8 cellular contexts compared by ENCODE assay signal in the genomic region with DNA sequence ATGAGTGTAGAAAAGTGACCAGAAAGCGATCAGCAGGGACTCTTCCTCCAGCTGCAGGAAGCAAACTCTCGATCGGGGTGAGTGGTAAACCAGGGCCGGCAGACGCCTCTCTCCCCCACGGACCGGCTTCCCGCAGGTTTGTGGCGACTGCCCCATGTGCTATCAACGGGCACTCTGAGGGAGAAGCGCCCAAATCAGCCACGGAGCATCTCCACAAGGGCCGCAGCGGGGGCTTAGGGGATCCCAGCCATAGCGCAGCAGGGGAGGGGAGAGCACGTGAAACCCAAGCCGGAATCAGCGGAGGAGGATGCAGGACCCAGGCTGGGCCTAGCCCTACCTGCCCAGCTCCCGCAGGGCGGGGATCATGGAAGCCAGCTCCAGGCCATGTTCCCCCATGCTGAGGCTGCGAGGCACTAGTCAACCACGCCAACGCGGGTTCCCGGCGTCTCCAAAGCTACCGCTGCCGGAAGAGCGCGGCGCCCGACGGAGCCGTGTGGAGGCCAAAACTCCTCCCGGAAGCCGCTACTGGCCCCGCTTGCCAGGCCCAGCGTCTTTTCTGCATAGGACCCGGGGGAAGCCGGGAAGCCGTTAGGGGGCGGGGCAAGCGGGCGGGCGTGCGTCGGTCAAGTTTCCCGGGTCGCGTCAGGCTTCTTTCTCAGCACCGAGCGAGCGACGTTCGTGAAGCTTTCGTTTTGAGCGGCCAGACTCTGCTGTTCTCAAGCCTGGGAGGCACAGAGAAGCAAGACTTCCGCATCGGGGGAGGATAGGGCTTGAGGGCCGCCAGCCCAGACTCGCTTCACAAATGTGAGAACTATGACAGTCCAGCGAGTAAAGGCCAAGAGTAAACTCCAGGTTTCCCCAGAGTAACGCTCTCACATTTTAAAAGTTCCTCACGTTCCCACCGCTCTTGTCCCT. TPM values are rescaled to one million over a fixed set of nuclear protein-coding genes. Genes with fewer than 3 reads are reported as not detected.
DNase-seq lines count a peak whose midpoint lies in the region; ATAC-seq, FAIRE-seq and TF ChIP-seq lines count a peak whose summit lies in the region.

TSS of gene ATR (minus strand) at position 425 of the 915 bp plus-strand sequence. CDS start at position 396, 29 bp downstream.

- peak within 1 kb of the TSS; percentile 83 for H3K9ac ChIP-seq in endothelial cell of umbilical vein (replicated peaks; ENCODE audit: extremely low read depth, insufficient read depth, low read length)

- FAIRE-seq in D721Med (lab: Jason Lieb, UNC), result no peak
- peak; percentile 88 for FAIRE-seq in endothelial cell of umbilical vein (lab: Jason Lieb, UNC)

- POLR2A ChIA-PET in OCI-LY7 (lab: Charles Lee), result interaction anchor here (0.5 to 4.2 kb wide), 14 partner anchors 9 to 1251 kb away, joined by 3 to 24 read pairs (median 4); partner anchors contain the start of gene PLS1
- POLR2A ChIA-PET in endothelial cell of umbilical vein (lab: Charles Lee), result interaction anchor here (0.7 to 1.0 kb wide), 3 partner anchors 21 to 423 kb away, joined by 3 read pairs; partner anchors contain the start of gene U2SURP

- H3K36me3 ChIP-seq in OCI-LY7 (ENCODE audit: insufficient read depth, low read length) (peaks cover 25% of the 10 kb centered on the region), endothelial cell of umbilical vein (ENCODE audit: control insufficient read depth in 2 of 2, extremely low read depth in 1 of 2, insufficient read depth in 2 of 2, low read length in 2 of 2) (no peaks in the 10 kb centered on the region)

- H3K9me3 ChIP-seq in OCI-LY7 (ENCODE audit: low read length) (no peaks in the 10 kb centered on the region), endothelial cell of umbilical vein (replicated peaks; ENCODE audit: control insufficient read depth, insufficient read depth, low read length) (no peaks in the 10 kb centered on the region), mononuclear cell (ENCODE audit: low read depth, low read length) (no peaks in the 10 kb centered on the region)

- no peaks in the 10 kb centered on the region for H3K9me2 ChIP-seq in OCI-LY7 (ENCODE audit: insufficient read depth, low read length)

- H3K79me2 ChIP-seq in OCI-LY7 (ENCODE audit: insufficient read depth, low read depth, low read length) (peaks cover 49% of the 10 kb centered on the region), endothelial cell of umbilical vein (ENCODE audit: control insufficient read depth, insufficient read depth, low read length) (peaks cover 44% of the 10 kb centered on the region)

- TF ChIP-seq POLR2A in endothelial cell of umbilical vein (IDR thresholded peaks at IDR 0.05; ENCODE audit: low read depth, low read length), result peak; percentile 89

- peak within 1 kb of the TSS; percentile 94 for H3K4me2 ChIP-seq in OCI-LY7 (ENCODE audit: low read length)
- peak within 1 kb of the TSS; percentile 89 for H3K4me2 ChIP-seq in endothelial cell of umbilical vein (ENCODE audit: insufficient read depth, low read length)

- peaks cover 15% of the 10 kb centered on the region; the same call in 1 of the 2 replicates for H4K20me1 ChIP-seq in OCI-LY7 (ENCODE audit: insufficient read depth, low read length)
- H4K20me1 ChIP-seq in endothelial cell of umbilical vein (replicated peaks; ENCODE audit: control insufficient read depth, extremely low read depth, insufficient read depth, low read length), result no peaks in the 10 kb centered on the region

- peak within 1 kb of the TSS; percentile 71 for H3K27ac ChIP-seq in OCI-LY7 (ENCODE audit: low read depth, low read length, poor library complexity, severe bottlenecking)
- H3K27ac ChIP-seq in endothelial cell of umbilical vein (ENCODE audit: insufficient read depth, low read depth, low read length), result peak within 1 kb of the TSS; percentile 81

- no peaks in the 10 kb centered on the region for H3K9me1 ChIP-seq in endothelial cell of umbilical vein (replicated peaks; ENCODE audit: control insufficient read depth, extremely low read depth, insufficient read depth, low read length)

- peak within 1 kb of the TSS; percentile 97 for H3K4me3 ChIP-seq in OCI-LY7 (ENCODE audit: low read depth, low read length, poor library complexity, severe bottlenecking)
- peak within 1 kb of the TSS; percentile 69 to 82 (median 81) for H3K4me3 ChIP-seq in endothelial cell of umbilical vein (replicated peaks in 1 of 3; ENCODE audit: insufficient read depth in 1 of 3, low read depth in 1 of 3, low read length in 3 of 3)
- H3K4me3 ChIP-seq in mononuclear cell (ENCODE audit: low read length), result peak within 1 kb of the TSS; percentile 86

- peak; percentile 86 for DNase-seq in D721Med (ENCODE audit: insufficient read length, low spot score)
- peak; percentile 74 for DNase-seq in HuH-7.5 (ENCODE audit: low spot score)
- DNase-seq in OCI-LY7 (ENCODE audit: low spot score), result peak; percentile 97
- DNase-seq in activated T-cell treated with anti-CD3 and anti-CD28 coated beads for 1 hour (ENCODE audit: low read depth), result peak; percentile 96
- DNase-seq in endothelial cell of umbilical vein (ENCODE audit: low read depth, low spot score), result peak; percentile 96
- DNase-seq in stimulated activated CD8-positive, alpha-beta memory T cell treated with anti-CD3 and anti-CD28 coated beads, Interleukin-4, amount 100 ng/mL, for 1 hour (ENCODE audit: low read depth in 2 of 2, low spot score in 1 of 2), result peak; percentile 91 to 92

- intact Hi-C loops in OCI-LY7 (cut with micrococcal nuclease; ENCODE audit: unreplicated experiment), result loop anchor here (1.0 to 2.0 kb wide), 2 partner anchors 18 to 422 kb away; partner anchors contain the start of genes PLS1 and U2SURP
- intact Hi-C loops in endothelial cell of umbilical vein (cut with micrococcal nuclease), result loop anchor here (1.0 to 2.0 kb wide), 4 partner anchors 18 to 422 kb away; partner anchors contain the start of genes PLS1, TRPC1, U2SURP and XRN1

- peak; percentile 94 for ATAC-seq in GM21526 (IDR thresholded peaks at IDR 0.05; ENCODE audit: low FRiP score, unreplicated experiment)

- dilution Hi-C loops in endothelial cell of umbilical vein (cut with MboI; ENCODE audit: extremely low pct_ligation_motif_present, low sequenced_read_pairs), result no loop called here

- CTCF ChIA-PET in OCI-LY7 (lab: Charles Lee; ENCODE audit: unreplicated experiment), result no interaction called here
- CTCF ChIA-PET in endothelial cell of umbilical vein (lab: Charles Lee), result interaction anchor here (1.0 to 1.3 kb wide), 7 partner anchors 8 to 423 kb away, joined by 3 to 7 read pairs (median 3); partner anchors contain the start of gene U2SURP

- peak within 1 kb of the TSS; percentile 84 for H2AFZ ChIP-seq in OCI-LY7 (ENCODE audit: low read length)
- H2AFZ ChIP-seq in endothelial cell of umbilical vein (ENCODE audit: low read depth, low read length), result peak within 1 kb of the TSS; percentile 73

- TF ChIP-seq CTCF in D721Med (IDR thresholded peaks at IDR 0.05; ENCODE audit: insufficient read depth, missing control alignments), result no peak
- TF ChIP-seq CTCF in OCI-LY7 (conservative IDR thresholded peaks at IDR 0.05; ENCODE audit: low read length), result no peak
- TF ChIP-seq CTCF in endothelial cell of umbilical vein (IDR thresholded peaks at IDR 0.05; ENCODE audit: extremely low read depth in 1 of 2, insufficient read depth in 1 of 2, low read depth in 1 of 2, low read length in 2 of 2), result no peak

- H3K27me3 ChIP-seq in endothelial cell of umbilical vein (ENCODE audit: control insufficient read depth in 2 of 2, insufficient read depth in 2 of 2, low read length in 2 of 2) (peaks cover 12 to 14% of the 10 kb centered on the region in 2 experiments), mononuclear cell (ENCODE audit: insufficient read depth, low read length) (no peaks in the 10 kb centered on the region)

- H3K4me1 ChIP-seq in OCI-LY7 (ENCODE audit: insufficient read depth, low read length, poor library complexity, severe bottlenecking), result peaks cover 38% of the 10 kb centered on the region
- H3K4me1 ChIP-seq in endothelial cell of umbilical vein (ENCODE audit: control insufficient read depth, extremely low read depth, insufficient read depth, low read length), result peaks cover 15% of the 10 kb centered on the region
- H3K4me1 ChIP-seq in mononuclear cell (ENCODE audit: insufficient read depth, low read length), result peaks cover 45% of the 10 kb centered on the region

- no TSS peak for BruUV-seq in OCI-LY7 (replicated peaks; lab: Mats Ljungman, UMichigan)
- no TSS peak for BruUV-seq in endothelial cell of umbilical vein (replicated peaks; lab: Mats Ljungman, UMichigan)

TF ChIP-seq in endothelial cell of umbilical vein, 7 proteins besides CTCF, POLR2A, EP300 and RAD21:
- TF ChIP-seq GATA2 (IDR thresholded peaks at IDR 0.05; ENCODE audit: insufficient read depth, insufficient read length, low read depth, low read length) (no peak), MYC (IDR thresholded peaks at IDR 0.05; ENCODE audit: low read depth, low read length) (no peak), POLR2AphosphoS5 (IDR thresholded peaks at IDR 0.05; ENCODE audit: insufficient read depth, low read depth, low read length) (peak; percentile 93), JUN (IDR thresholded peaks at IDR 0.05; ENCODE audit: borderline replicate concordance, insufficient read depth, insufficient read length, low read depth) (no peak)
- TF ChIP-seq, protein P1, sequence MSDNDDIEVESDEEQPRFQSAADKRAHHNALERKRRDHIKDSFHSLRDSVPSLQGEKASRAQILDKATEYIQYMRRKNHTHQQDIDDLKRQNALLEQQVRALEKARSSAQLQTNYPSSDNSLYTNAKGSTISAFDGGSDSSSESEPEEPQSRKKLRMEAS (IDR thresholded peaks at IDR 0.05; ENCODE audit: insufficient read depth, insufficient read length), result no peak

RNA-seq across cellular contexts. Expression of gene ATR, which starts in this region (rescaled TPM):
- total RNA-seq in OCI-LY7 (2014; rRNA removed; shearing (Covaris generic)), result 26.8 and 27.1 TPM in 2 replicates
- total RNA-seq in OCI-LY7 (2022), result 36.0 and 49.5 TPM in 2 replicates
- total RNA-seq in endothelial cell of umbilical vein, result 21.1 and 23.6 TPM in 2 replicates
- polyA plus RNA-seq in endothelial cell of umbilical vein, result 6.3 and 7.2 TPM in 2 replicates
- 5.6 and 6.4 TPM in 2 replicates for polyA plus RNA-seq in endothelial cell of umbilical vein (2011; cell fraction: cytosol; rRNA removed)
- 33.6 and 41.7 TPM in 2 replicates for polyA plus RNA-seq in endothelial cell of umbilical vein (2011; cell fraction: nucleus; rRNA removed)
- 13.8 and 18.1 TPM in 2 replicates for polyA plus RNA-seq in endothelial cell of umbilical vein (2012)
- polyA minus RNA-seq in endothelial cell of umbilical vein, result 20.5 and 23.1 TPM in 2 replicates
- polyA minus RNA-seq in endothelial cell of umbilical vein (2011; cell fraction: cytosol; rRNA and poly(A)+ RNA removed), result 19.5 TPM
- 37.6 and 56.3 TPM in 2 replicates for polyA minus RNA-seq in endothelial cell of umbilical vein (2011; cell fraction: nucleus; rRNA and poly(A)+ RNA removed)
- total RNA-seq in mononuclear cell, result 44.2 TPM

Comparison
In these comparisons a context has a peak if more than half of its experiments do, and no peak if none do; other contexts are left out.
1. Peak in every context shown above with its lines: DNase-seq, ATAC-seq, H3K4me3 ChIP-seq and H3K27ac ChIP-seq.